ENCODE assay signal across 5 cellular contexts in the genomic region with DNA sequence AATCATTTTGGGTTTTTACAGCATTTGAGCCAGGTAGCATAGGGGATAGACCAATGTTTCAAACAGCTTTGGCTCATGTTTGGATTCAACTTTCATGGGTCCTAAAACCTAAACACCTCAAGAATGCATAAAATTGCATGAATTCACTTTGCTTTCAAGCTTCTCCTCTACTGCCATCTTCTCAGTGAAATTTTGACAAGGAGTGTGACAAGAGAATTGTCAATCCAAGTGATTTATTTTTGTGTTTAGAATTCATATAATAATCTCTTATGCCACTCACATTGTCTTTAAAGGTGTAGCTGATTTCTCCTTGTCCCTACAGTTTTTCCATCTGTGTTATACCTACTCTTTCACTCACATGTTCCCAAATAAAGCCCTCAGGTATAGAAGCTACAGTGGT.
"Had no signal": no experiment of that assay in that cellular context is flagged by ENCODE, and none has a peak within 500 bp of the region (broad histone marks: within the 10 kb centered on the region; RNA-seq: fewer than 3 reads in every experiment).

No MANE protein-coding gene starts in this region.

- DNase-seq: IMR-90, KBM-7, KG1 had no signal

- H3K27ac ChIP-seq: HL-60 had no signal

- H3K4me3 ChIP-seq: K562 had no signal
